8 cellular contexts compared by ENCODE assay signal in genomic region chr5:134003957-134004625, GRCh38. TPM values are rescaled to one million over a fixed set of nuclear protein-coding genes. Genes with fewer than 3 reads are reported as not detected.
DNase-seq lines count a peak whose midpoint lies in the region; TF ChIP-seq lines count a peak whose summit lies in the region.

No MANE protein-coding gene starts in this region.

- no TSS peak for BruUV-seq in Caco-2 (replicated peaks; lab: Mats Ljungman, UMichigan)

- H3K9me3 ChIP-seq in Caco-2 (no peaks in the 10 kb centered on the region), mesenchymal stem cell (ENCODE audit: control insufficient read depth, low read length) (no peaks in the 10 kb centered on the region)

- H3K4me1 ChIP-seq in Caco-2 (peaks cover 36% of the 10 kb centered on the region), mesenchymal stem cell (ENCODE audit: control insufficient read depth, insufficient read depth, low read depth, low read length) (peaks cover 32% of the 10 kb centered on the region)

- H2BK120ac ChIP-seq in mesenchymal stem cell (ENCODE audit: low read depth, low read length) = peak overlapping the region; percentile 91

- peak overlapping the region; percentile 65 for H2AFZ ChIP-seq in mesenchymal stem cell (ENCODE audit: low read depth, low read length)

- peaks cover 40% of the 10 kb centered on the region for H3K36me3 Mint-ChIP-seq in Caco-2 (ENCODE audit: insufficient read depth, unreplicated experiment)

- peak overlapping the region; percentile 76 for H4K91ac ChIP-seq in mesenchymal stem cell (ENCODE audit: low read length)

- H3K4me3 Mint-ChIP-seq in Caco-2 (ENCODE audit: unreplicated experiment) = peak overlapping the region; percentile 81

- H3K9ac ChIP-seq in mesenchymal stem cell (ENCODE audit: low read length) = peak overlapping the region; percentile 99

- peak overlapping the region; percentile 94 to 96 for H3K18ac ChIP-seq in mesenchymal stem cell (ENCODE audit: low read depth in 1 of 2, low read length in 2 of 2)

- CTCF ChIA-PET in Caco-2 (lab: Charles Lee) = interaction anchor here (0.7 to 1.3 kb wide), 5 partner anchors 7 to 205 kb away, joined by 3 to 10 read pairs (median 4); no protein-coding TSS in a partner anchor

- POLR2A ChIA-PET in Caco-2 (lab: Charles Lee) = interaction anchor here (0.8 to 2.3 kb wide), 4 partner anchors 7 to 51 kb away, joined by 3 to 14 read pairs (median 4); no protein-coding TSS in a partner anchor

- H3K36me3 ChIP-seq in Caco-2 (ENCODE audit: control insufficient read depth, insufficient read depth, low read length) = peaks cover 5% of the 10 kb centered on the region
- H3K36me3 ChIP-seq in mesenchymal stem cell (ENCODE audit: control insufficient read depth in 1 of 2, insufficient read depth in 2 of 2, low read depth in 1 of 2, low read length in 2 of 2) = peaks cover 18 to 21% of the 10 kb centered on the region in 2 experiments

- H3K9me3 Mint-ChIP-seq in Caco-2 (ENCODE audit: unreplicated experiment) = no peaks in the 10 kb centered on the region

- H3K27ac ChIP-seq in HL-60 (replicated peaks) (peak overlapping the region; percentile 85), mesenchymal stem cell (ENCODE audit: low read length, poor library complexity, severe bottlenecking) (peak overlapping the region; percentile 70)

- DNase-seq in Caco-2 = no peak
- peak; percentile 86 for DNase-seq in GM20000 (ENCODE audit: low spot score)
- DNase-seq in HL-60 (ENCODE audit: low read depth in 1 of 2, low spot score in 1 of 2) = peak; percentile 6 to 36
- DNase-seq in activated CD4-positive, alpha-beta T cell treated with anti-CD3 and anti-CD28 coated beads, Interleukin-2, amount 50 U/mL, for 1 hour = peak; percentile 23
- DNase-seq in effector CD4-positive, alpha-beta T cell = peak; percentile 19
- peak; percentile 70 for DNase-seq in mesenchymal stem cell
- DNase-seq in stimulated activated CD8-positive, alpha-beta memory T cell treated with anti-CD3 and anti-CD28 coated beads, Interleukin-15, amount 100 ng/mL, for 48 hours (ENCODE audit: low read depth in 2 of 2) = peak; percentile 42 to 43
- DNase-seq in NCI-H524 treated with DMSO at 0.1 percent for 48 hours (lab: John Stamatoyannopoulos, UW) = no peak

- H3K14ac ChIP-seq in mesenchymal stem cell (ENCODE audit: low read length in 2 of 2) = peak overlapping the region; percentile 29 to 94

- no peak overlapping the region for H2AK5ac ChIP-seq in mesenchymal stem cell (ENCODE audit: low read length, severe bottlenecking)

- H2BK12ac ChIP-seq in mesenchymal stem cell (ENCODE audit: low read length in 2 of 2) = peak overlapping the region in 1 of 2 experiments; percentile 67

- WGBS in mesenchymal stem cell = under 1% methylated on average over 69 of the region's 83 CpGs

- H3K27me3 ChIP-seq in Caco-2 (replicated peaks; ENCODE audit: control insufficient read depth, insufficient read depth, low read length) (no peaks in the 10 kb centered on the region), HL-60 (ENCODE audit: insufficient read depth, poor library complexity, severe bottlenecking) (no peaks in the 10 kb centered on the region), mesenchymal stem cell (ENCODE audit: control insufficient read depth in 1 of 2, insufficient read depth in 1 of 2, low read length in 2 of 2) (no peaks in the 10 kb centered on the region)

- peak overlapping the region; percentile 91 for H3K4me3 ChIP-seq in Caco-2 (ENCODE audit: low read depth, low read length)
- H3K4me3 ChIP-seq in HL-60 (replicated peaks; ENCODE audit: insufficient read depth, low read length) = peak overlapping the region; percentile 58
- H3K4me3 ChIP-seq in mesenchymal stem cell (ENCODE audit: insufficient read depth in 1 of 2, low read depth in 1 of 2, low read length in 2 of 2) = peak overlapping the region; percentile 91 to 93

- H3K4me1 Mint-ChIP-seq in Caco-2 (ENCODE audit: low read depth, unreplicated experiment) = peaks cover 7% of the 10 kb centered on the region

- intact Hi-C loops in Caco-2 (cut with micrococcal nuclease; ENCODE audit: unreplicated experiment) = loop anchor here (2.0 to 5.0 kb wide), 2 partner anchors 33 to 35 kb away; partner anchors contain the start of gene C5orf15

- H2BK15ac ChIP-seq in mesenchymal stem cell (ENCODE audit: low read depth, poor library complexity, severe bottlenecking) = peak overlapping the region; percentile 46

- H3K23ac ChIP-seq in mesenchymal stem cell (ENCODE audit: low read length in 2 of 2) = peak overlapping the region; percentile 4 to 98

- peak overlapping the region; percentile 67 for H2BK5ac ChIP-seq in mesenchymal stem cell (ENCODE audit: low read depth, low read length, poor library complexity, severe bottlenecking)

- H3K79me1 ChIP-seq in mesenchymal stem cell (replicated peaks; ENCODE audit: low read length, poor library complexity, severe bottlenecking) = peaks cover 15% of the 10 kb centered on the region

- peak overlapping the region; percentile 74 to 95 for H3K4ac ChIP-seq in mesenchymal stem cell (ENCODE audit: low read depth in 1 of 2, low read length in 2 of 2)

- peak overlapping the region; percentile 77 for H4K8ac ChIP-seq in mesenchymal stem cell (ENCODE audit: low read length)

- H3K27ac Mint-ChIP-seq in Caco-2 (ENCODE audit: unreplicated experiment) = peak overlapping the region; percentile 89

- no peaks in the 10 kb centered on the region for H3K27me3 Mint-ChIP-seq in Caco-2 (ENCODE audit: insufficient read depth, unreplicated experiment)

- TF ChIP-seq CTCF in Caco-2 (IDR thresholded peaks at IDR 0.05; ENCODE audit: insufficient read depth in 1 of 2, low read depth in 1 of 2, low read length in 1 of 2, severe bottlenecking in 1 of 2, unreplicated experiment in 1 of 2) (no peak), GM20000 (IDR thresholded peaks at IDR 0.05; ENCODE audit: extremely low read depth, missing control alignments) (no peak), HL-60 (IDR thresholded peaks at IDR 0.05; ENCODE audit: insufficient read depth, low read length) (no peak)

- peak overlapping the region; percentile 78 for H3K4me2 ChIP-seq in mesenchymal stem cell (ENCODE audit: low read length, poor library complexity, severe bottlenecking)

RNA-seq across cellular contexts. Expression of gene VDAC1, which starts 0.7 kb away (rescaled TPM):
- 317 and 358 TPM in 2 replicates for total RNA-seq in Caco-2 (2022)
- 183 TPM for polyA plus RNA-seq in mesenchymal stem cell (2013, experiment 1 of 2)
- polyA plus RNA-seq in mesenchymal stem cell (2013, experiment 2 of 2) = 184 TPM

RNA-seq across cellular contexts. Expression of gene C5orf15, which starts 35.7 kb away (rescaled TPM):
- 35.6 and 41.4 TPM in 2 replicates for total RNA-seq in Caco-2 (2022)
- 132 TPM for polyA plus RNA-seq in mesenchymal stem cell (2013, experiment 1 of 2)
- 138 TPM for polyA plus RNA-seq in mesenchymal stem cell (2013, experiment 2 of 2)

Comparison
In these comparisons a context has a peak if more than half of its experiments do, and no peak if none do; other contexts are left out.
1. DNase-seq: peak in GM20000 (single experiment), HL-60 (2 of 2), activated CD4-positive, alpha-beta T cell treated with anti-CD3 and anti-CD28 coated beads, Interleukin-2, amount 50 U/mL, for 1 hour (single experiment), effector CD4-positive, alpha-beta T cell (single experiment), mesenchymal stem cell (single experiment) and stimulated activated CD8-positive, alpha-beta memory T cell treated with anti-CD3 and anti-CD28 coated beads, Interleukin-15, amount 100 ng/mL, for 48 hours (2 of 2); none in Caco-2 (0 of 2) and NCI-H524 treated with DMSO at 0.1 percent for 48 hours (single experiment).
2. Peak in every context shown above with its lines, with median percentiles within 50 percentile points of each other: H3K4me3 ChIP-seq.